ENCODE assay signal across 9 cellular contexts in genomic region chr12:18320036-18320617, GRCh38. TPM values are rescaled to one million over a fixed set of nuclear protein-coding genes. Genes with fewer than 3 reads are reported as not detected.
DNase-seq lines count a peak whose midpoint lies in the region; ATAC-seq and TF ChIP-seq lines count a peak whose summit lies in the region.
"Had no signal": no experiment of that assay in that cellular context is flagged by ENCODE, and none has a peak within 500 bp of the region (broad histone marks: within the 10 kb centered on the region; RNA-seq: fewer than 3 reads in every experiment).

No MANE protein-coding gene starts in this region.

- no peak overlapping the region for H2BK120ac ChIP-seq in mesenchymal stem cell (ENCODE audit: low read depth, low read length)

- H3K4me3 ChIP-seq in AG04450 (ENCODE audit: low read depth, low read length), result no peak overlapping the region
- H3K4me3 ChIP-seq in colonic mucosa, result no peak overlapping the region
- H3K4me3 ChIP-seq in mesenchymal stem cell (ENCODE audit: insufficient read depth in 1 of 2, low read depth in 1 of 2, low read length in 2 of 2), result no peak overlapping the region

- H3K27me3 ChIP-seq in AG04450 (ENCODE audit: control insufficient read depth, insufficient read depth, low read length) (no peaks in the 10 kb centered on the region), colonic mucosa (no peaks in the 10 kb centered on the region), mesenchymal stem cell (ENCODE audit: control insufficient read depth in 1 of 2, insufficient read depth in 1 of 2, low read length in 2 of 2) (no peaks in the 10 kb centered on the region)

- WGBS in mesenchymal stem cell, result 62% methylated on average over 3 of the region's 6 CpGs

- CTCF ChIA-PET in AG04450 (lab: Charles Lee), result interaction anchor here (0.6 to 4.1 kb wide), 10 partner anchors 10 to 866 kb away, joined by 3 to 40 read pairs (median 4); no protein-coding TSS in a partner anchor
- CTCF ChIA-PET in activated CD4-positive, alpha-beta T cell treated with anti-CD3 and anti-CD28 coated beads, Interleukin-2, amount 10 ng/mL, durations not matched to agents 7 days and 5 days (lab: Charles Lee), result no interaction called here

- peak; percentile 53 for TF ChIP-seq CTCF in AG04450 (IDR thresholded peaks at IDR 0.05; ENCODE audit: low read depth, low read length)
- peak; percentile 8 for TF ChIP-seq CTCF in GM20000 (IDR thresholded peaks at IDR 0.05; ENCODE audit: extremely low read depth, missing control alignments)
- TF ChIP-seq CTCF in colonic mucosa (IDR thresholded peaks at IDR 0.05), result peak; percentile 51

- H3K4me1 Mint-ChIP-seq in activated CD4-positive, alpha-beta T cell treated with anti-CD3 and anti-CD28 coated beads, Interleukin-2, amount 10 ng/mL, durations not matched to agents 7 days and 5 days, result no peaks in the 10 kb centered on the region

- H3K18ac ChIP-seq in mesenchymal stem cell (ENCODE audit: low read depth in 1 of 2, low read length in 2 of 2), result no peak overlapping the region

- H3K9me3 ChIP-seq in AG04450 (ENCODE audit: control insufficient read depth, insufficient read depth, low read length), result peaks cover 4% of the 10 kb centered on the region; the same call in 1 of the 2 replicates
- no peaks in the 10 kb centered on the region for H3K9me3 ChIP-seq in colonic mucosa
- no peaks in the 10 kb centered on the region for H3K9me3 ChIP-seq in mesenchymal stem cell (ENCODE audit: control insufficient read depth, low read length)

- no peak overlapping the region for H3K4ac ChIP-seq in mesenchymal stem cell (ENCODE audit: low read depth in 1 of 2, low read length in 2 of 2)

- POLR2A ChIA-PET in AG04450 (lab: Yijun Ruan, JAX), result no interaction called here
- POLR2A ChIA-PET in activated CD4-positive, alpha-beta T cell treated with anti-CD3 and anti-CD28 coated beads, Interleukin-2, amount 10 ng/mL, durations not matched to agents 7 days and 5 days (lab: Charles Lee), result no interaction called here

- H2BK12ac ChIP-seq in mesenchymal stem cell (ENCODE audit: low read length in 2 of 2), result no peak overlapping the region

- no peak overlapping the region for H3K14ac ChIP-seq in mesenchymal stem cell (ENCODE audit: low read length in 2 of 2)

- H3K9ac ChIP-seq in colonic mucosa (ENCODE audit: low read depth in 2 of 2, low read length in 2 of 2) (no peak overlapping the region), mesenchymal stem cell (ENCODE audit: low read length) (peak overlapping the region; percentile 9)

- no peak overlapping the region for H2BK15ac ChIP-seq in mesenchymal stem cell (ENCODE audit: low read depth, poor library complexity, severe bottlenecking)

- no peak overlapping the region for H3K4me3 Mint-ChIP-seq in activated CD4-positive, alpha-beta T cell treated with anti-CD3 and anti-CD28 coated beads, Interleukin-2, amount 10 ng/mL, durations not matched to agents 7 days and 5 days

- intact Hi-C loops in colonic mucosa (cut with DNase I) (no loop called here), sciatic nerve (cut with DNase I) (loop anchor here (10.0 kb wide), 1 partner anchor 515 kb away; no protein-coding TSS in a partner anchor)

- no peaks in the 10 kb centered on the region for H3K27me3 Mint-ChIP-seq in activated CD4-positive, alpha-beta T cell treated with anti-CD3 and anti-CD28 coated beads, Interleukin-2, amount 10 ng/mL, durations not matched to agents 7 days and 5 days

- H3K27ac Mint-ChIP-seq in activated CD4-positive, alpha-beta T cell treated with anti-CD3 and anti-CD28 coated beads, Interleukin-2, amount 10 ng/mL, durations not matched to agents 7 days and 5 days, result no peak overlapping the region

- H4K91ac ChIP-seq in mesenchymal stem cell (ENCODE audit: low read length), result no peak overlapping the region

- H2AK5ac ChIP-seq in mesenchymal stem cell (ENCODE audit: low read length, severe bottlenecking), result peak overlapping the region; percentile 18

- H2AFZ ChIP-seq in mesenchymal stem cell (ENCODE audit: low read depth, low read length), result no peak overlapping the region

- H3K4me2 ChIP-seq in mesenchymal stem cell (ENCODE audit: low read length, poor library complexity, severe bottlenecking), result no peak overlapping the region

- H3K36me3 Mint-ChIP-seq in activated CD4-positive, alpha-beta T cell treated with anti-CD3 and anti-CD28 coated beads, Interleukin-2, amount 10 ng/mL, durations not matched to agents 7 days and 5 days (ENCODE audit: low read depth), result no peaks in the 10 kb centered on the region

- no peak overlapping the region for H4K8ac ChIP-seq in mesenchymal stem cell (ENCODE audit: low read length)

- no peaks in the 10 kb centered on the region for H3K9me3 Mint-ChIP-seq in activated CD4-positive, alpha-beta T cell treated with anti-CD3 and anti-CD28 coated beads, Interleukin-2, amount 10 ng/mL, durations not matched to agents 7 days and 5 days

- DNase-seq in AG04450 (ENCODE audit: low read depth, low spot score) (peak; percentile 59), GM20000 (ENCODE audit: low spot score) (peak; percentile 25), NCI-H526 treated with DMSO at 0.1 percent for 48 hours (lab: John Stamatoyannopoulos, UW) (peak; percentile 6), colonic mucosa (no peak), mesenchymal stem cell (peak; percentile 72), sciatic nerve (ENCODE audit: low spot score) (no peak)
- no peak for DNase-seq in activated CD4-positive, alpha-beta T cell treated with anti-CD3 and anti-CD28 coated beads, Interleukin-2, amount 10 ng/mL, durations not matched to agents 7 days and 5 days
- DNase-seq in stimulated activated CD4-positive, alpha-beta T cell treated with anti-CD3 and anti-CD28 coated beads, Interleukin-12 subunit alpha, Interleukin-12 subunit beta, amount 100 ng/mL, for 4 hours, result no peak
- DNase-seq: left cardiac atrium had no signal

- H3K27ac ChIP-seq in AG04450 (ENCODE audit: low read depth, low read length) (no peak overlapping the region), colonic mucosa (no peak overlapping the region), mesenchymal stem cell (ENCODE audit: low read length, poor library complexity, severe bottlenecking) (no peak overlapping the region)

- no peak overlapping the region for H3K23ac ChIP-seq in mesenchymal stem cell (ENCODE audit: low read length in 2 of 2)

- H3K36me3 ChIP-seq in colonic mucosa (no peaks in the 10 kb centered on the region), mesenchymal stem cell (ENCODE audit: control insufficient read depth in 1 of 2, insufficient read depth in 2 of 2, low read depth in 1 of 2, low read length in 2 of 2) (no peaks in the 10 kb centered on the region)

- no peak overlapping the region for H2BK5ac ChIP-seq in mesenchymal stem cell (ENCODE audit: low read depth, low read length, poor library complexity, severe bottlenecking)

- H3K79me1 ChIP-seq in mesenchymal stem cell (replicated peaks; ENCODE audit: low read length, poor library complexity, severe bottlenecking), result no peaks in the 10 kb centered on the region

- H3K4me1 ChIP-seq in colonic mucosa, result no peaks in the 10 kb centered on the region
- H3K4me1 ChIP-seq in mesenchymal stem cell (ENCODE audit: control insufficient read depth, insufficient read depth, low read depth, low read length), result peaks cover 3% of the 10 kb centered on the region

- ATAC-seq in sciatic nerve, result no peak

RNA-seq across cellular contexts. Expression of gene PIK3C2G, which starts 58.8 kb away (rescaled TPM):
- not detected in 2 replicates for polyA plus RNA-seq in AG04450 (2011; rRNA removed)
- polyA minus RNA-seq in AG04450 (2011; rRNA and poly(A)+ RNA removed), result not detected in 2 replicates
- total RNA-seq in colonic mucosa (under 1 TPM; 0.57 to 0.69 TPM), sciatic nerve (not detected)
- not detected for polyA plus RNA-seq in mesenchymal stem cell (2013, experiment 1 of 2)
- polyA plus RNA-seq in mesenchymal stem cell (2013, experiment 2 of 2), result not detected
- not detected for total RNA-seq in activated CD4-positive, alpha-beta T cell treated with anti-CD3 and anti-CD28 coated beads, Interleukin-2, amount 10 ng/mL, durations not matched to agents 7 days and 5 days
- total RNA-seq: left cardiac atrium had no signal

Comparison
In these comparisons a context has a peak if more than half of its experiments do, and no peak if none do; other contexts are left out.
1. DNase-seq: peak in AG04450 (single experiment), GM20000 (single experiment), NCI-H526 treated with DMSO at 0.1 percent for 48 hours (single experiment) and mesenchymal stem cell (single experiment); none in colonic mucosa (single experiment), sciatic nerve (single experiment), activated CD4-positive, alpha-beta T cell treated with anti-CD3 and anti-CD28 coated beads, Interleukin-2, amount 10 ng/mL, durations not matched to agents 7 days and 5 days (single experiment) and stimulated activated CD4-positive, alpha-beta T cell treated with anti-CD3 and anti-CD28 coated beads, Interleukin-12 subunit alpha, Interleukin-12 subunit beta, amount 100 ng/mL, for 4 hours (single experiment).
2. Peak in every context shown above with its lines, with median percentiles within 50 percentile points of each other: CTCF ChIP-seq.